Comparison of ENCODE assay signal across 16 cellular contexts in genomic region chr6:51214442-51214841, GRCh38.
"Had no signal": no experiment of that assay in that cellular context is flagged by ENCODE, and none has a peak within 500 bp of the region (broad histone marks: within the 10 kb centered on the region; RNA-seq: fewer than 3 reads in every experiment).

No MANE protein-coding gene starts in this region.

- H3K27ac Mint-ChIP-seq: activated CD4-positive, alpha-beta memory T cell treated with anti-CD3 and anti-CD28 coated beads for 36 hours; activated naive CD4-positive, alpha-beta T cell treated with anti-CD3 and anti-CD28 coated beads, Interleukin-2, amount 50 U/mL, for 72 hours; activated T-helper 1 cell treated with anti-CD3 and anti-CD28 coated beads, Interleukin-12 subunit alpha, Interleukin-12 subunit beta, Interleukin-2, Interleukin-4 antibody, amounts not matched to agents 30 ng/mL and 10 ng/mL and 1 ng/mL, durations not matched to agents 14 hours and 24 hours and 36 hours; T-helper 1 cell treated with Interleukin-12 subunit alpha and Interleukin-12 subunit beta and Interleukin-4 antibody, amounts not matched to agents 30 μg/mL and 1 μg/mL, for 36 hours had no signal

- DNase-seq: activated CD4-positive, alpha-beta memory T cell treated with anti-CD3 and anti-CD28 coated beads for 36 hours; activated gamma-delta T cell treated with Interleukin-2 at 50 U/mL for 16 hours; activated T-cell treated with anti-CD3 and anti-CD28 coated beads for 4 hours; dermis blood vessel endothelial cell; effector memory CD4-positive, alpha-beta T cell; hippocampal formation; stimulated activated CD4-positive, alpha-beta T cell treated with anti-CD3 and anti-CD28 coated beads, Interleukin-15, amount 100 ng/mL, for 24 hours; stimulated activated CD4-positive, alpha-beta T cell treated with anti-CD3 and anti-CD28 coated beads, Interleukin-2, amount 100 ng/mL, for 48 hours; stomach had no signal

- H3K36me3 ChIP-seq: left lung, neutrophil, pancreas, stomach had no signal

- H3K27me3 Mint-ChIP-seq: activated CD4-positive, alpha-beta memory T cell treated with anti-CD3 and anti-CD28 coated beads for 36 hours had no signal

- H3K9me3 ChIP-seq: left lung, neutrophil, pancreas, stomach had no signal

- H3K4me1 ChIP-seq: left lung, pancreas had no signal

- H3K4me3 ChIP-seq: left lung, pancreas had no signal

- H3K4me3 Mint-ChIP-seq: activated CD4-positive, alpha-beta memory T cell treated with anti-CD3 and anti-CD28 coated beads for 36 hours; activated T-helper 1 cell treated with anti-CD3 and anti-CD28 coated beads, Interleukin-12 subunit alpha, Interleukin-12 subunit beta, Interleukin-2, Interleukin-4 antibody, amounts not matched to agents 30 ng/mL and 10 ng/mL and 1 ng/mL, durations not matched to agents 14 hours and 24 hours and 36 hours; T-helper 1 cell treated with Interleukin-12 subunit alpha and Interleukin-12 subunit beta and Interleukin-4 antibody, amounts not matched to agents 30 μg/mL and 1 μg/mL, for 36 hours had no signal

- H3K9me3 Mint-ChIP-seq: activated CD4-positive, alpha-beta memory T cell treated with anti-CD3 and anti-CD28 coated beads for 36 hours; activated T-helper 1 cell treated with anti-CD3 and anti-CD28 coated beads, Interleukin-12 subunit alpha, Interleukin-12 subunit beta, Interleukin-2, Interleukin-4 antibody, amounts not matched to agents 30 ng/mL and 10 ng/mL and 1 ng/mL, durations not matched to agents 14 hours and 24 hours and 36 hours; T-helper 1 cell treated with Interleukin-12 subunit alpha and Interleukin-12 subunit beta and Interleukin-4 antibody, amounts not matched to agents 30 μg/mL and 1 μg/mL, for 36 hours had no signal

- H3K36me3 Mint-ChIP-seq: activated CD4-positive, alpha-beta memory T cell treated with anti-CD3 and anti-CD28 coated beads for 36 hours; activated naive CD4-positive, alpha-beta T cell treated with anti-CD3 and anti-CD28 coated beads, Interleukin-2, amount 50 U/mL, for 72 hours had no signal

- H3K27ac ChIP-seq: left lung, neutrophil, pancreas, stomach, VCaP had no signal

- ATAC-seq: activated naive CD4-positive, alpha-beta T cell treated with anti-CD3 and anti-CD28 coated beads, Interleukin-2, amount 50 U/mL, for 72 hours; pancreas had no signal
